In the genomic region with DNA sequence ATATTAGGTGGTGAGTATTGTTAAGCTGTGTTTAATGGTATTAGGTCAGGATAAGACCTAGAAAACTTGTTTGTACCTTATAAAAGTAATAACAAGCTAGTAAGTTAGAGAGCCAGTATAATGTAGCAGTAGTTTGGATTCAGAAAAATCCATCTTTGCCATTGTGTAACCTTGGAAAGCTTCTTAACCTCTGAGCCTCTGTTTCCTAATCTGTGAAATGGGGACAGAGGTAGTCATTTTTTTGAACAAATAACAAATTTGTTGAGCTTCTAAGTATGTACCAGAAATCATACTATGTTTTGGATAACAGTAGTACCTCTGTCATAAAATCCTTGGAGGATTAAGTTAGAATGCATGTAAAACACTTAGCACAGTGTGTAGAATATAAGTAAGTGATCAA, we compare ENCODE assay signal across 22 cellular contexts.
"Had no signal": no experiment of that assay in that cellular context is flagged by ENCODE, and none has a peak within 500 bp of the region (broad histone marks: within the 10 kb centered on the region; RNA-seq: fewer than 3 reads in every experiment).

No MANE protein-coding gene starts in this region.

- H3K36me3 ChIP-seq: breast epithelium, ovary had no signal

- FAIRE-seq: colon, urothelium cell line had no signal

- H3K27me3 Mint-ChIP-seq: central memory CD8-positive, alpha-beta T cell; stimulated activated naive CD8-positive, alpha-beta T cell treated with anti-CD3 and anti-CD28 coated beads, Interleukin-15, amount 100 ng/mL, for 72 hours had no signal

- ATAC-seq: gastrocnemius medialis; natural killer cell; psoas muscle; stimulated activated naive CD8-positive, alpha-beta T cell treated with anti-CD3 and anti-CD28 coated beads, Interleukin-15, amount 100 ng/mL, for 72 hours had no signal

- H3K9me3 ChIP-seq: breast epithelium, esophagus muscularis mucosa, gastrocnemius medialis, left ventricle myocardium inferior, ovary, psoas muscle, right atrium auricular region, transverse colon had no signal

- H3K27ac ChIP-seq: esophagus muscularis mucosa, gastrocnemius medialis, left ventricle myocardium inferior, ovary, psoas muscle, transverse colon had no signal

- H3K27me3 ChIP-seq: breast epithelium, dorsolateral prefrontal cortex, esophagus muscularis mucosa, gastrocnemius medialis, ovary, right atrium auricular region, transverse colon had no signal

- H3K4me3 ChIP-seq: breast epithelium, dorsolateral prefrontal cortex, esophagus muscularis mucosa, gastrocnemius medialis, left ventricle myocardium inferior, ovary, psoas muscle, right atrium auricular region, transverse colon had no signal

- H3K4me3 Mint-ChIP-seq: central memory CD8-positive, alpha-beta T cell; mesothelial cell of epicardium; natural killer cell; stimulated activated naive CD8-positive, alpha-beta T cell treated with anti-CD3 and anti-CD28 coated beads, Interleukin-15, amount 100 ng/mL, for 72 hours had no signal

- H3K9me3 Mint-ChIP-seq: central memory CD8-positive, alpha-beta T cell; natural killer cell; stimulated activated naive CD8-positive, alpha-beta T cell treated with anti-CD3 and anti-CD28 coated beads, Interleukin-15, amount 100 ng/mL, for 72 hours had no signal

- DNase-seq: activated CD4-positive, alpha-beta T cell treated with anti-CD3 and anti-CD28 coated beads for 1 hour; activated effector memory CD4-positive, alpha-beta T cell treated with anti-CD3 and anti-CD28 coated beads, Interleukin-2, amount 50 U/mL, for 16 hours; activated naive CD4-positive, alpha-beta T cell treated with anti-CD3 and anti-CD28 coated beads, Interleukin-2, amount 50 U/mL, for 16 hours; dorsolateral prefrontal cortex; gastrocnemius medialis; hypothalamus; left ventricle myocardium inferior; natural killer cell; ovary; psoas muscle; stimulated activated CD4-positive, alpha-beta T cell treated with anti-CD3 and anti-CD28 coated beads, Interleukin-1b, Interleukin-23, amount 100 ng/mL, for 48 hours; stimulated activated naive CD8-positive, alpha-beta T cell treated with anti-CD3 and anti-CD28 coated beads, Interleukin-15, amount 100 ng/mL, for 72 hours; T-helper 1 cell; T-helper 9 cell; transverse colon had no signal
